Comparison of ENCODE assay signal across 9 cellular contexts in genomic region chr3:39126532-39127071, GRCh38. TPM values are rescaled to one million over a fixed set of nuclear protein-coding genes. Genes with fewer than 3 reads are reported as not detected.
DNase-seq lines count a peak whose midpoint lies in the region; ATAC-seq, FAIRE-seq and TF ChIP-seq lines count a peak whose summit lies in the region.
"Had no signal": no experiment of that assay in that cellular context is flagged by ENCODE, and none has a peak within 500 bp of the region (broad histone marks: within the 10 kb centered on the region; RNA-seq: fewer than 3 reads in every experiment).

No MANE protein-coding gene starts in this region.

- POLR2A ChIA-PET in CD4-positive, alpha-beta T cell (lab: Charles Lee), result interaction anchor here (1.1 to 2.7 kb wide), 4 partner anchors 21 to 165 kb away, joined by 4 to 11 read pairs (median 6); no protein-coding TSS in a partner anchor
- POLR2A ChIA-PET in T-cell (lab: Charles Lee), result interaction anchor here in 1 of 2 donors (0.9 kb wide), 1 partner anchor 14 kb away, joined by 3 read pairs; no protein-coding TSS in a partner anchor

- H3K4me3 ChIP-seq in H7 (ENCODE audit: insufficient read depth, low read depth, low read length) (no peak overlapping the region), fibroblast of lung (replicated peaks in 1 of 4; ENCODE audit: control extremely low read depth in 1 of 4, insufficient read depth in 1 of 4, low read depth in 3 of 4, low read length in 4 of 4) (no peak overlapping the region), osteoblast (ENCODE audit: insufficient read depth, low read length) (no peak overlapping the region)
- H3K4me3 ChIP-seq: SJSA1 had no signal

- H2AFZ ChIP-seq in fibroblast of lung (ENCODE audit: low read length) (no peak overlapping the region), osteoblast (ENCODE audit: low read length) (no peak overlapping the region)

- H3K79me2 ChIP-seq in fibroblast of lung (ENCODE audit: control insufficient read depth, insufficient read depth, low read length), result no peaks in the 10 kb centered on the region
- no peaks in the 10 kb centered on the region for H3K79me2 ChIP-seq in osteoblast (ENCODE audit: insufficient read depth, low read length)

- peak; percentile 45 for TF ChIP-seq CTCF in CD4-positive, alpha-beta T cell (IDR thresholded peaks at IDR 0.05)
- TF ChIP-seq CTCF in fibroblast of lung (conservative IDR thresholded peaks at IDR 0.05 in 1 of 2, IDR thresholded peaks at IDR 0.05 in 1 of 2; ENCODE audit: low read depth in 1 of 2, low read length in 2 of 2) (peak; percentile 63 to 85), osteoblast (IDR thresholded peaks at IDR 0.05; ENCODE audit: extremely low read depth, low read depth, low read length) (peak; percentile 66)

- H4K20me1 ChIP-seq in fibroblast of lung (ENCODE audit: control insufficient read depth, extremely low read depth, insufficient read depth, low read length), result no peaks in the 10 kb centered on the region
- H4K20me1 ChIP-seq in osteoblast (ENCODE audit: insufficient read depth, low read length), result no peaks in the 10 kb centered on the region

- peak overlapping the region; percentile 3 for H3K27ac Mint-ChIP-seq in CD4-positive, alpha-beta T cell
- H3K27ac Mint-ChIP-seq in T-cell, result peak overlapping the region in 1 of 2 donors; percentile 28

- no peak for FAIRE-seq in frontal cortex (lab: Jason Lieb, UNC)

- intact Hi-C loops in CD4-positive, alpha-beta T cell (cut with DNase I, micrococcal nuclease), result loop anchor here (1.0 to 5.0 kb wide), 3 partner anchors 24 to 162 kb away; partner anchors contain the start of gene XIRP1 (in 1 of the 2)

- H3K27me3 Mint-ChIP-seq in CD4-positive, alpha-beta T cell, result no peaks in the 10 kb centered on the region
- no peaks in the 10 kb centered on the region for H3K27me3 Mint-ChIP-seq in T-cell

- peaks cover 29% of the 10 kb centered on the region for H3K4me1 Mint-ChIP-seq in CD4-positive, alpha-beta T cell (ENCODE audit: low read depth)
- peaks cover 24 to 32% (median 25%) of the 10 kb centered on the region in 3 donors for H3K4me1 Mint-ChIP-seq in T-cell

- H3K9ac ChIP-seq in fibroblast of lung (ENCODE audit: insufficient read depth, low read length), result no peak overlapping the region

- peak; percentile 75 for ATAC-seq in CD4-positive, alpha-beta T cell (ENCODE audit: poor library complexity)
- ATAC-seq in T-cell (replicated peaks in 1 of 4) (peak in 3 of 4 experiments; percentile 43 to 58 (median 58)), HG03354 (IDR thresholded peaks at IDR 0.05; ENCODE audit: poor library complexity, severe bottlenecking, unreplicated experiment) (no peak)

- no peak overlapping the region for H3K27ac ChIP-seq in CD4-positive, alpha-beta T cell (ENCODE audit: low read depth, low read length)
- H3K27ac ChIP-seq in fibroblast of lung (ENCODE audit: insufficient read depth, low read length) (no peak overlapping the region), osteoblast (ENCODE audit: low read depth, low read length) (no peak overlapping the region)

- CTCF ChIA-PET in CD4-positive, alpha-beta T cell (lab: Charles Lee), result interaction anchor here (0.7 to 6.1 kb wide), 5 partner anchors 18 to 251 kb away, joined by 3 to 68 read pairs (median 3); partner anchors contain the start of genes GORASP1 and TTC21A
- CTCF ChIA-PET in T-cell (lab: Charles Lee), result interaction anchor here (0.6 to 4.3 kb wide), 9 partner anchors 8 to 1875 kb away, joined by 3 to 36 read pairs (median 6); no protein-coding TSS in a partner anchor

- H3K36me3 ChIP-seq in H7 (replicated peaks; ENCODE audit: control insufficient read depth, insufficient read depth, low read length) (no peaks in the 10 kb centered on the region), fibroblast of lung (ENCODE audit: control insufficient read depth, insufficient read depth, low read length) (no peaks in the 10 kb centered on the region), osteoblast (ENCODE audit: insufficient read depth, low read length) (no peaks in the 10 kb centered on the region)
- H3K36me3 ChIP-seq: SJSA1 had no signal

- H3K4me1 ChIP-seq in fibroblast of lung (ENCODE audit: control insufficient read depth, extremely low read depth, insufficient read depth, low read length) (peaks cover 6% of the 10 kb centered on the region), osteoblast (ENCODE audit: insufficient read depth, low read length) (peaks cover 7% of the 10 kb centered on the region)

- no peaks in the 10 kb centered on the region for H3K9me3 ChIP-seq in CD4-positive, alpha-beta T cell (ENCODE audit: control insufficient read depth, low read length)
- no peaks in the 10 kb centered on the region for H3K9me3 ChIP-seq in fibroblast of lung (ENCODE audit: control insufficient read depth, insufficient read depth, low read depth, low read length)
- no peaks in the 10 kb centered on the region for H3K9me3 ChIP-seq in osteoblast (ENCODE audit: low read depth, low read length)
- H3K9me3 ChIP-seq: SJSA1 had no signal

- no peak overlapping the region for H3K4me2 ChIP-seq in fibroblast of lung (ENCODE audit: extremely low read depth, insufficient read depth, low read length)
- H3K4me2 ChIP-seq in osteoblast (ENCODE audit: insufficient read depth, low read length), result no peak overlapping the region

- H3K27me3 ChIP-seq in CD4-positive, alpha-beta T cell (ENCODE audit: control insufficient read depth, insufficient read depth, low read length), result no peaks in the 10 kb centered on the region
- no peaks in the 10 kb centered on the region for H3K27me3 ChIP-seq in H7 (ENCODE audit: control insufficient read depth, insufficient read depth, low read length)
- H3K27me3 ChIP-seq in fibroblast of lung (ENCODE audit: control insufficient read depth, insufficient read depth, low read length), result no peaks in the 10 kb centered on the region
- H3K27me3 ChIP-seq in osteoblast (ENCODE audit: insufficient read depth, low read length), result no peaks in the 10 kb centered on the region
- H3K27me3 ChIP-seq: SJSA1 had no signal

- peak in 7 of 10 experiments; percentile 24 to 46 (median 41) for DNase-seq in CD4-positive, alpha-beta T cell
- DNase-seq in H7 (peak; percentile 61), T-cell (peak in 7 of 34 experiments; percentile 22 to 52 (median 34)), fibroblast of lung (ENCODE audit: low read depth in 2 of 2) (peak; percentile 50 to 77), osteoblast (ENCODE audit: insufficient read length, low spot score, missing footprints) (peak; percentile 91), NCI-H2107 treated with DMSO at 0.1 percent for 48 hours (lab: John Stamatoyannopoulos, UW; ENCODE audit: unreplicated experiment) (no peak), frontal cortex (ENCODE audit: low spot score in 2 of 2) (no peak)

- H3K9me3 Mint-ChIP-seq in CD4-positive, alpha-beta T cell, result no peaks in the 10 kb centered on the region
- no peaks in the 10 kb centered on the region for H3K9me3 Mint-ChIP-seq in T-cell

- no peak overlapping the region for H3K4me3 Mint-ChIP-seq in CD4-positive, alpha-beta T cell
- no peak overlapping the region for H3K4me3 Mint-ChIP-seq in T-cell

- H3K36me3 Mint-ChIP-seq in CD4-positive, alpha-beta T cell (ENCODE audit: low read depth), result no peaks in the 10 kb centered on the region
- H3K36me3 Mint-ChIP-seq in T-cell, result peaks cover 4% of the 10 kb centered on the region

RNA-seq across cellular contexts. Expression of gene TTC21A, which starts 19.1 kb away (rescaled TPM):
- total RNA-seq in CD4-positive, alpha-beta T cell, result 1 to 10 TPM; 4.1 to 5.2 TPM
- total RNA-seq in H7 (2014; rRNA removed; shearing (Covaris generic)), result 0.90 and 2.7 TPM in 2 replicates
- total RNA-seq in T-cell, result 10 to 100 TPM in 1 of 5 donors, 1 to 10 TPM in 4; 3.5 to 12.4 (median 5.4) TPM
- total RNA-seq in fibroblast of lung, result 1.5 and 2.1 TPM in 2 replicates
- 1.6 and 1.8 TPM in 2 replicates for polyA plus RNA-seq in fibroblast of lung
- 1.5 and 1.7 TPM in 2 replicates for polyA plus RNA-seq in fibroblast of lung (2012)
- 2.9 and 3.3 TPM in 2 replicates for polyA minus RNA-seq in fibroblast of lung (ENCODE audit: low replicate concordance)
- total RNA-seq in osteoblast, result 6.9 and 8.5 TPM in 2 replicates
- total RNA-seq in frontal cortex, result 3.7 TPM

RNA-seq across cellular contexts. Expression of gene GORASP1, which starts 19.2 kb away (rescaled TPM):
- 10 to 100 TPM; 29.1 to 31.5 TPM for total RNA-seq in CD4-positive, alpha-beta T cell
- total RNA-seq in H7 (2014; rRNA removed; shearing (Covaris generic)), result 45.6 and 46.9 TPM in 2 replicates
- total RNA-seq in T-cell, result 10 to 100 TPM; 26.7 to 55.5 (median 41.5) TPM
- 27.2 and 37.5 TPM in 2 replicates for total RNA-seq in fibroblast of lung
- polyA plus RNA-seq in fibroblast of lung, result 32.1 and 34.3 TPM in 2 replicates
- 30.9 and 33.4 TPM in 2 replicates for polyA plus RNA-seq in fibroblast of lung (2012)
- polyA minus RNA-seq in fibroblast of lung (ENCODE audit: low replicate concordance), result 80.7 and 103 TPM in 2 replicates
- total RNA-seq in osteoblast, result 44.5 and 46.0 TPM in 2 replicates
- 20.4 TPM for total RNA-seq in frontal cortex

RNA-seq across cellular contexts. Expression of gene CSRNP1, which starts 26.8 kb away (rescaled TPM):
- 100 to 1,000 TPM; 357 to 368 TPM for total RNA-seq in CD4-positive, alpha-beta T cell
- total RNA-seq in H7 (2014; rRNA removed; shearing (Covaris generic)), result 13.4 and 16.5 TPM in 2 replicates
- 100 to 1,000 TPM in 2 of 5 donors, 10 to 100 TPM in 3; 19.5 to 302 (median 25.0) TPM for total RNA-seq in T-cell
- total RNA-seq in fibroblast of lung, result 6.3 and 6.7 TPM in 2 replicates
- 4.0 and 6.3 TPM in 2 replicates for polyA plus RNA-seq in fibroblast of lung
- polyA plus RNA-seq in fibroblast of lung (2012), result 4.5 and 7.0 TPM in 2 replicates
- polyA minus RNA-seq in fibroblast of lung (ENCODE audit: low replicate concordance), result 8.1 and 20.8 TPM in 2 replicates
- total RNA-seq in osteoblast, result 5.8 and 8.0 TPM in 2 replicates
- total RNA-seq in frontal cortex, result 2.4 TPM

Comparison
In these comparisons a context has a peak if more than half of its experiments do, and no peak if none do; other contexts are left out.
1. DNase-seq: peak in CD4-positive, alpha-beta T cell (7 of 10), H7 (single experiment), fibroblast of lung (2 of 2) and osteoblast (single experiment); none in NCI-H2107 treated with DMSO at 0.1 percent for 48 hours (single experiment) and frontal cortex (0 of 2).
2. Peak in every context shown above with its lines, with median percentiles within 50 percentile points of each other: CTCF ChIP-seq.